10 cellular contexts compared by ENCODE assay signal in the genomic region with DNA sequence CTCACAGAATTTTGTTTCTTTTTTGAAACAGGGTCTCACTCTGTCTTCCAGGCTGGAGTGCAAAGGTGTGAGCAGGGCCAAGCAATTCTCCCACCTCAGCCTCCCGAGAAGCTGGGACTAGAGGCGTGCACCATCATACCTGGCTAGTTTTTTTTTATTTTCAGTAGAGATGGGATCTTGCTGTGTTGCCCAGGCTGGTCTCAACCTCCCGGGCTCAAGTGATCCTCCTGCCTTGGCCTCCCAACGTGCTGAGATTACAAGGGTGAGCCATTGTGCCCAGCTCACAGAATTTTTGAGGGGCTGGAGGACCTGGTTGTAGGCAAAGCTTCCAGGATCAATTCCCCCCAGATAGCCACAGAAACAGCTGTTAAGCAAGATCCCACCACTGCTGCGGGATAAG.
"Had no signal": no experiment of that assay in that cellular context is flagged by ENCODE, and none has a peak within 500 bp of the region (broad histone marks: within the 10 kb centered on the region; RNA-seq: fewer than 3 reads in every experiment).

No MANE protein-coding gene starts in this region.

- FAIRE-seq: H1, H54 had no signal

- H3K4me3 ChIP-seq: GM23338 had no signal

- ATAC-seq: GM23338 had no signal

- H2AFZ ChIP-seq: GM23338 had no signal

- DNase-seq: H9, HCEC 1CT, HFFc6, IMR-90, KBM-7 had no signal

- H3K9ac ChIP-seq: KMS-11 had no signal

- H3K4me2 ChIP-seq: GM23338, KMS-11 had no signal

- H3K27ac ChIP-seq: HL-60, KMS-11 had no signal
